In genomic region chr5:93479982-93480509, GRCh38 we compare ENCODE assay signal across 21 cellular contexts.
A peak's percentile ranks its signal among the peaks of the same experiment; 100 is the strongest.
DNase-seq lines count a peak whose midpoint lies in the region; ATAC-seq and TF ChIP-seq lines count a peak whose summit lies in the region.
"Had no signal": no experiment of that assay in that cellular context is flagged by ENCODE, and none has a peak within 500 bp of the region (broad histone marks: within the 10 kb centered on the region; RNA-seq: fewer than 3 reads in every experiment).

No MANE protein-coding gene starts in this region.

- intact Hi-C loops in HCT116 (cut with micrococcal nuclease) = no loop called here

- H3K4me3 ChIP-seq in HCT116 (replicated peaks in 1 of 2; ENCODE audit: low read depth in 1 of 2, low read length in 2 of 2) = no peak overlapping the region
- H3K4me3 ChIP-seq in HEK293 (ENCODE audit: low read depth, low read length) = no peak overlapping the region
- peak overlapping the region; percentile 27 for H3K4me3 ChIP-seq in adipocyte (ENCODE audit: low read length)
- H3K4me3 ChIP-seq: BLaER1 had no signal

- no peaks in the 10 kb centered on the region for H3K36me3 ChIP-seq in HCT116 (ENCODE audit: control insufficient read depth in 1 of 2, insufficient read depth in 2 of 2, low read length in 2 of 2)
- no peaks in the 10 kb centered on the region for H3K36me3 ChIP-seq in HEK293 (ENCODE audit: control insufficient read depth in 2 of 2, insufficient read depth in 1 of 2, low read length in 2 of 2)
- no peaks in the 10 kb centered on the region for H3K36me3 ChIP-seq in adipocyte (ENCODE audit: control insufficient read depth, insufficient read depth, low read length, severe bottlenecking)
- H3K36me3 ChIP-seq: BE2C, BLaER1 had no signal

- CTCF ChIA-PET in HCT116 (lab: Charles Lee) = no interaction called here
- CTCF ChIA-PET in HEK293 (lab: Yijun Ruan, JAX) = no interaction called here

- RAD21 ChIA-PET in HCT116 (lab: Charles Lee; ENCODE audit: low non-redundant PET in 1 of 2, low total read pairs in 2 of 2, uncharacterized antibody in 2 of 2, unreplicated experiment in 2 of 2) = no interaction called here

- no peaks in the 10 kb centered on the region for H3K4me1 Mint-ChIP-seq in activated T-cell treated with anti-CD3 and anti-CD28 coated beads, Interleukin-2, amount 50 U/mL, for 72 hours (ENCODE audit: low read depth)
- H3K4me1 Mint-ChIP-seq: CD14-positive monocyte; CD4-positive, alpha-beta memory T cell; CD4-positive, CD25-positive, alpha-beta regulatory T cell; CD8-positive, alpha-beta memory T cell had no signal

- H3K27me3 ChIP-seq in HCT116 (ENCODE audit: insufficient read depth, low read length) (no peaks in the 10 kb centered on the region), adipocyte (replicated peaks; ENCODE audit: control insufficient read depth, insufficient read depth, low read length) (no peaks in the 10 kb centered on the region)
- H3K27me3 ChIP-seq: BE2C, BLaER1 had no signal

- DNase-seq in HCT116 (ENCODE audit: low read depth, low spot score) (no peak), adipocyte (ENCODE audit: low read depth) (no peak)
- DNase-seq in activated T-cell treated with anti-CD3 and anti-CD28 coated beads, Interleukin-2, amount 50 U/mL, for 72 hours = no peak
- DNase-seq: 8988T; ACHN; BE2C; C1 segment of cervical spinal cord; CD4-positive, alpha-beta memory T cell; CD4-positive, CD25-positive, alpha-beta regulatory T cell; CD8-positive, alpha-beta memory T cell; COR-L47; DMS 273 treated with DMSO at 0.1 percent for 48 hours; DMS153; DMS53; DMS79; GF-D8 had no signal

- no peak for TF ChIP-seq POLR2A in HCT116 (IDR thresholded peaks at IDR 0.05; ENCODE audit: borderline replicate concordance, extremely low read depth, insufficient read depth, insufficient read length)

- H3K4me1 ChIP-seq in HCT116 (ENCODE audit: control insufficient read depth in 1 of 2, insufficient read depth in 2 of 2, low read length in 2 of 2) (no peaks in the 10 kb centered on the region), HEK293 (ENCODE audit: control insufficient read depth, insufficient read depth, low read length) (no peaks in the 10 kb centered on the region), adipocyte (ENCODE audit: control insufficient read depth, insufficient read depth, low read length) (no peaks in the 10 kb centered on the region)
- H3K4me1 ChIP-seq: BLaER1 had no signal

- no peak overlapping the region for H3K4me2 ChIP-seq in HCT116 (ENCODE audit: low read length)
- H3K4me2 ChIP-seq: BLaER1 had no signal

- POLR2A ChIA-PET in HCT116 (lab: Charles Lee) = no interaction called here
- POLR2A ChIA-PET in HEK293 (lab: Yijun Ruan, JAX) = no interaction called here

- H3K9me3 Mint-ChIP-seq in activated T-cell treated with anti-CD3 and anti-CD28 coated beads, Interleukin-2, amount 50 U/mL, for 72 hours = peaks cover 7 to 15% of the 10 kb centered on the region in 2 donors

- peaks cover 9 to 11% of the 10 kb centered on the region in 2 experiments; a peak in 2 of 4 replicates for H3K9me3 ChIP-seq in HCT116 (ENCODE audit: control insufficient read depth in 1 of 2, insufficient read depth in 1 of 2, low read depth in 1 of 2, low read length in 2 of 2)
- no peaks in the 10 kb centered on the region; the same call in 1 of the 2 replicates for H3K9me3 ChIP-seq in HEK293 (ENCODE audit: control insufficient read depth, insufficient read depth, low read depth, low read length)
- peaks cover 25% of the 10 kb centered on the region for H3K9me3 ChIP-seq in adipocyte (ENCODE audit: control insufficient read depth, low read length)
- H3K9me3 ChIP-seq: BE2C, BLaER1 had no signal

- H3K9me2 ChIP-seq in HCT116 (ENCODE audit: insufficient read depth) = no peaks in the 10 kb centered on the region

- H3K4me3 Mint-ChIP-seq in activated T-cell treated with anti-CD3 and anti-CD28 coated beads, Interleukin-2, amount 50 U/mL, for 72 hours = no peak overlapping the region
- H3K4me3 Mint-ChIP-seq: CD14-positive monocyte; CD4-positive, alpha-beta memory T cell; CD4-positive, CD25-positive, alpha-beta regulatory T cell; CD8-positive, alpha-beta memory T cell had no signal

- TF ChIP-seq RAD21 in HCT116 (IDR thresholded peaks at IDR 0.05; ENCODE audit: low read depth) = no peak

- no peak overlapping the region for H3K27ac Mint-ChIP-seq in activated T-cell treated with anti-CD3 and anti-CD28 coated beads, Interleukin-2, amount 50 U/mL, for 72 hours
- H3K27ac Mint-ChIP-seq: CD14-positive monocyte; CD4-positive, alpha-beta memory T cell; CD8-positive, alpha-beta memory T cell had no signal

- H3K27ac ChIP-seq in HCT116 (ENCODE audit: low read depth, low read length) (no peak overlapping the region), HEK293 (ENCODE audit: extremely low read depth, low read depth, low read length) (no peak overlapping the region)
- H3K27ac ChIP-seq: BLaER1 had no signal

- TF ChIP-seq CTCF in HCT116 (IDR thresholded peaks at IDR 0.05 in 2 of 3, conservative IDR thresholded peaks at IDR 0.05 in 1 of 3; ENCODE audit: borderline replicate concordance in 1 of 3, insufficient read depth in 1 of 3, low read depth in 2 of 3, low read length in 2 of 3) (no peak), HEK293 (tag by site-specific recombination; IDR thresholded peaks at IDR 0.05) (no peak)

- BruUV-seq in HCT116 (replicated peaks; lab: Mats Ljungman, UMichigan) = no TSS peak

- H3K9ac ChIP-seq in HCT116 (ENCODE audit: low read length) (no peak overlapping the region), adipocyte (ENCODE audit: low read length) (no peak overlapping the region)
- H3K9ac ChIP-seq: BLaER1 had no signal

- no peaks in the 10 kb centered on the region for H3K27me3 Mint-ChIP-seq in activated T-cell treated with anti-CD3 and anti-CD28 coated beads, Interleukin-2, amount 50 U/mL, for 72 hours (ENCODE audit: low read depth)
- H3K27me3 Mint-ChIP-seq: CD4-positive, CD25-positive, alpha-beta regulatory T cell had no signal

- no peak overlapping the region for H2AFZ ChIP-seq in HCT116 (ENCODE audit: low read depth, low read length, poor library complexity, severe bottlenecking)

- ATAC-seq in HCT116 = no peak
- no peak for ATAC-seq in activated T-cell treated with anti-CD3 and anti-CD28 coated beads, Interleukin-2, amount 50 U/mL, for 72 hours (replicated peaks in 1 of 2)
- ATAC-seq in GM19463 (IDR thresholded peaks at IDR 0.05; ENCODE audit: unreplicated experiment) = no peak
- ATAC-seq in GM21390 (IDR thresholded peaks at IDR 0.05; ENCODE audit: unreplicated experiment) = no peak

- H3K79me2 ChIP-seq in HCT116 (ENCODE audit: insufficient read depth, low read length) = no peaks in the 10 kb centered on the region

- H3K36me3 Mint-ChIP-seq in activated T-cell treated with anti-CD3 and anti-CD28 coated beads, Interleukin-2, amount 50 U/mL, for 72 hours (ENCODE audit: insufficient read depth in 2 of 2) = peaks cover 0 to 1% of the 10 kb centered on the region in 2 donors
- H3K36me3 Mint-ChIP-seq: CD14-positive monocyte; CD4-positive, alpha-beta memory T cell; CD4-positive, CD25-positive, alpha-beta regulatory T cell; CD8-positive, alpha-beta memory T cell had no signal

- H4K20me1 ChIP-seq in HCT116 (ENCODE audit: insufficient read depth) = no peaks in the 10 kb centered on the region
- H4K20me1 ChIP-seq: BLaER1 had no signal

TF ChIP-seq in HCT116, 20 proteins besides CTCF, POLR2A, EP300 and RAD21:
- TF ChIP-seq CBX3 (IDR thresholded peaks at IDR 0.05; ENCODE audit: low read depth) (peak; percentile 46; the same call in 1 of the 2 replicates), EZH2phosphoT487 (IDR thresholded peaks at IDR 0.05; ENCODE audit: borderline replicate concordance) (no peak)

TF ChIP-seq in HEK293, 187 proteins besides CTCF, POLR2A, EP300 and RAD21:
- peak; percentile 94 for TF ChIP-seq ZNF558 (tag by site-specific recombination; IDR thresholded peaks at IDR 0.05)
- no peak for TF ChIP-seq EGR2 (tag by site-specific recombination; IDR thresholded peaks at IDR 0.05; ENCODE audit: low read depth)
- TF ChIP-seq SETDB1 (IDR thresholded peaks at IDR 0.05; ENCODE audit: insufficient read length, low read length) = peak; percentile 28
- TF ChIP-seq SCRT1 (tag by site-specific recombination; IDR thresholded peaks at IDR 0.05; ENCODE audit: borderline replicate concordance) = no peak
- TF ChIP-seq OSR2 (tag by site-specific recombination; IDR thresholded peaks at IDR 0.05) = no peak
- TF ChIP-seq TRIM28 (IDR thresholded peaks at IDR 0.05; ENCODE audit: borderline replicate concordance, low read length) = 0 out of 2 replicates have a peak, but pooled peaks have one; percentile 26
